ENCODE assay signal across 23 cellular contexts in genomic region chr1:39988618-39989343, GRCh38. TPM values are rescaled to one million over a fixed set of nuclear protein-coding genes. Genes with fewer than 3 reads are reported as not detected.
DNase-seq lines count a peak whose midpoint lies in the region; ATAC-seq, FAIRE-seq and TF ChIP-seq lines count a peak whose summit lies in the region.
"Had no signal": no experiment of that assay in that cellular context is flagged by ENCODE, and none has a peak within 500 bp of the region (broad histone marks: within the 10 kb centered on the region; RNA-seq: fewer than 3 reads in every experiment).

No MANE protein-coding gene starts in this region.

- no peaks in the 10 kb centered on the region for H3K36me3 ChIP-seq in PC-3 (ENCODE audit: low read depth, low read length)
- no peaks in the 10 kb centered on the region for H3K36me3 ChIP-seq in pancreas
- H3K36me3 ChIP-seq: adrenal gland, tibial artery had no signal

- no peak overlapping the region for H2AFZ ChIP-seq in PC-3 (ENCODE audit: low read length)

- no peak for TF ChIP-seq CTCF in PC-3 (conservative IDR thresholded peaks at IDR 0.05; ENCODE audit: low read depth, low read length)
- no peak for TF ChIP-seq CTCF in epithelial cell of esophagus (IDR thresholded peaks at IDR 0.05; ENCODE audit: insufficient read depth, low read depth, low read length, missing control alignments)
- TF ChIP-seq CTCF in pancreas (IDR thresholded peaks at IDR 0.05), result no peak

- H3F3A ChIP-seq in PC-3 (ENCODE audit: low read length, unreplicated experiment), result peaks cover 4% of the 10 kb centered on the region

- H3K9me3 ChIP-seq in PC-3 (ENCODE audit: low read length) (no peaks in the 10 kb centered on the region), pancreas (no peaks in the 10 kb centered on the region)
- H3K9me3 ChIP-seq: adrenal gland, mucosa of descending colon, tibial artery had no signal

- H3K4me1 ChIP-seq in PC-3 (ENCODE audit: insufficient read depth, low read length) (peaks cover 28% of the 10 kb centered on the region), pancreas (no peaks in the 10 kb centered on the region)
- H3K4me1 ChIP-seq: adrenal gland, tibial artery had no signal

- POLR2A ChIA-PET in PC-3 (lab: Charles Lee; ENCODE audit: unreplicated experiment), result interaction anchor here (0.5 to 0.6 kb wide), 2 partner anchors 145 to 189 kb away, joined by 4 to 5 read pairs; no protein-coding TSS in a partner anchor

- no TSS peak for BruUV-seq in PC-3 (replicated peaks; lab: Mats Ljungman, UMichigan)

- H4K20me1 ChIP-seq in PC-3 (ENCODE audit: low read length), result no peaks in the 10 kb centered on the region

- peak overlapping the region; percentile 30; the same call in 1 of the 2 replicates for H3K4me2 ChIP-seq in PC-3 (ENCODE audit: low read length)
- H3K4me2 ChIP-seq: GM23338 had no signal

- H3K9ac ChIP-seq in PC-3 (ENCODE audit: low read length), result no peak overlapping the region

- no peaks in the 10 kb centered on the region for H3K9me2 ChIP-seq in PC-3 (replicated peaks; ENCODE audit: low read length)

- H3K27me3 ChIP-seq in PC-3 (ENCODE audit: low read length), result no peaks in the 10 kb centered on the region
- H3K27me3 ChIP-seq in pancreas, result no peaks in the 10 kb centered on the region
- H3K27me3 ChIP-seq: adrenal gland had no signal

- intact Hi-C loops in PC-3 (cut with micrococcal nuclease), result loop anchor here (5.0 kb wide), 1 partner anchor 44 kb away; no protein-coding TSS in a partner anchor
- intact Hi-C loops in pancreas (cut with DNase I), result no loop called here

- ATAC-seq in PC-3 (peak; percentile 72), pancreas (peak in 3 of 4 donors; percentile 66 to 84 (median 73))
- ATAC-seq: GM23338; HepG2; left cardiac atrium; mucosa of descending colon; stimulated activated naive B cell treated with anti-CD40 and anti-IgM and Interleukin-4, amounts not matched to agents 10 μg/mL and 1 μg/mL and 100 μg/mL, for 72 hours had no signal

- H3K27ac ChIP-seq in PC-3 (ENCODE audit: low read length) (peak overlapping the region; percentile 12; the same call in 1 of the 2 replicates), pancreas (peak overlapping the region in 1 of 4 donors; percentile 9)
- H3K27ac ChIP-seq: adrenal gland, tibial artery had no signal

- WGBS in pancreas, 2 donors, result 43 to 47% methylated on average over 6 of the region's 6 CpGs

- no peak overlapping the region for H3K4me3 ChIP-seq in PC-3 (ENCODE audit: low read length)
- H3K4me3 ChIP-seq in epithelial cell of esophagus (ENCODE audit: low read length), result no peak overlapping the region
- H3K4me3 ChIP-seq in pancreas, result no peak overlapping the region
- H3K4me3 ChIP-seq: adrenal gland, GM23338, mucosa of descending colon, tibial artery had no signal

- no peak for FAIRE-seq in pancreas (lab: Jason Lieb, UNC)
- FAIRE-seq: HepG2 had no signal

- CTCF ChIA-PET in PC-3 (lab: Charles Lee), result no interaction called here

- H3K79me2 ChIP-seq in PC-3 (ENCODE audit: low read length), result no peaks in the 10 kb centered on the region

- DNase-seq in DMS53 treated with DMSO at 0.1 percent for 48 hours (lab: John Stamatoyannopoulos, UW; ENCODE audit: unreplicated experiment) (peak; percentile 40), PC-3 (peak; percentile 82), epithelial cell of esophagus (ENCODE audit: low read depth) (peak; percentile 96), pancreas (no peak), globus pallidus (ENCODE audit: low spot score) (no peak), DMS 273 (lab: John Stamatoyannopoulos, UW; ENCODE audit: unreplicated experiment) (no peak), A172 (ENCODE audit: low spot score) (no peak)
- DNase-seq in central memory CD4-positive, alpha-beta T cell, result no peak
- DNase-seq: activated CD4-positive, alpha-beta T cell treated with anti-CD3 and anti-CD28 coated beads, Interleukin-2, amount 10 ng/mL, durations not matched to agents 24 days and 14 days; activated CD8-positive, alpha-beta memory T cell treated with anti-CD3 and anti-CD28 coated beads, Interleukin-2, amount 50 U/mL, for 48 hours; activated effector memory CD4-positive, alpha-beta T cell treated with anti-CD3 and anti-CD28 coated beads, Interleukin-2, amount 50 U/mL, for 16 hours; adrenal gland; CD4-positive, alpha-beta T cell; effector memory CD4-positive, alpha-beta T cell; foreskin fibroblast; left cardiac atrium; mucosa of descending colon; NCI-H187 treated with DMSO at 0.1 percent for 48 hours; retina; stimulated activated naive B cell treated with anti-CD40 and anti-IgM and Interleukin-4, amounts not matched to agents 10 μg/mL and 1 μg/mL and 100 μg/mL, for 72 hours; tibial artery had no signal

RNA-seq across cellular contexts. Expression of gene MFSD2A, which starts 33.8 kb away (rescaled TPM):
- total RNA-seq in PC-3 (2014; rRNA removed), result 8.6 and 12.1 TPM in 2 replicates
- 1 to 10 TPM in 1 of 6 donors, under 1 TPM in 4, not detected in 1; 0.16 to 1.0 (median 0.34) TPM for total RNA-seq in pancreas
- under 1 TPM; 0.68 to 0.96 TPM for polyA plus RNA-seq in pancreas
- total RNA-seq in A172 (2014; rRNA removed; shearing (Covaris generic)), result 1.8 and 3.0 TPM in 2 replicates
- total RNA-seq: HepG2 had no signal

RNA-seq across cellular contexts. Expression of gene CAP1, which starts 51.7 kb away (rescaled TPM):
- 214 and 243 TPM in 2 replicates for total RNA-seq in PC-3 (2014; rRNA removed)
- total RNA-seq in pancreas, result 100 to 1,000 TPM in 2 of 6 donors, 10 to 100 TPM in 4; 40.7 to 146 (median 69.5) TPM
- polyA plus RNA-seq in pancreas, result 10 to 100 TPM; 28.5 to 53.2 TPM
- 386 and 407 TPM in 2 replicates for total RNA-seq in A172 (2014; rRNA removed; shearing (Covaris generic))

Comparison
In these comparisons a context has a peak if more than half of its experiments do, and no peak if none do; other contexts are left out.
1. DNase-seq: peak in DMS53 treated with DMSO at 0.1 percent for 48 hours (single experiment), PC-3 (single experiment) and epithelial cell of esophagus (single experiment); none in pancreas (0 of 6), central memory CD4-positive, alpha-beta T cell (single experiment), globus pallidus (single experiment), DMS 273 (single experiment) and A172 (single experiment).